Comparison of ENCODE assay signal across 1 cellular context in genomic region chr9:70485273-70485858, GRCh38.
TF ChIP-seq lines count a peak whose summit lies in the region.

No MANE protein-coding gene starts in this region.

TF ChIP-seq in K562, 482 proteins besides CTCF, POLR2A, EP300 and RAD21 (continued from another document and continues in another):
- TF ChIP-seq ZNF655 (CRISPR knock-in tag; IDR thresholded peaks at IDR 0.05) (no peak), MTF1 (CRISPR knock-in tag; IDR thresholded peaks at IDR 0.05; ENCODE audit: borderline replicate concordance) (no peak), MITF (IDR thresholded peaks at IDR 0.05) (no peak), ELK1 (CRISPR knock-in tag; IDR thresholded peaks at IDR 0.05) (no peak), E2F8 (IDR thresholded peaks at IDR 0.05; ENCODE audit: low read depth, partially characterized antibody) (peak; percentile 52), AFF4 (CRISPR knock-in tag; IDR thresholded peaks at IDR 0.05) (no peak), BRD4 (IDR thresholded peaks at IDR 0.05) (no peak), TCF3 (CRISPR knock-in tag; IDR thresholded peaks at IDR 0.05) (peak; percentile 95), MYBL2 (IDR thresholded peaks at IDR 0.05; ENCODE audit: low read depth) (no peak), MYBL2 (CRISPR knock-in tag; IDR thresholded peaks at IDR 0.05; ENCODE audit: borderline replicate concordance) (no peak), ZNF395 (CRISPR knock-in tag; IDR thresholded peaks at IDR 0.05) (peak; percentile 60; the same call in 1 of the 2 replicates), MTA3 (IDR thresholded peaks at IDR 0.05; ENCODE audit: borderline replicate concordance) (peak; percentile 80), ZBTB49 (CRISPR knock-in tag; IDR thresholded peaks at IDR 0.05; ENCODE audit: borderline replicate concordance) (no peak), TBL1XR1 (IDR thresholded peaks at IDR 0.05; ENCODE audit: low read length in 2 of 2) (peak; percentile 35 to 95; a peak in 2 of 4 replicates), MBD1 (CRISPR knock-in tag; IDR thresholded peaks at IDR 0.05) (no peak), ZNF644 (tag; IDR thresholded peaks at IDR 0.05; ENCODE audit: low read depth) (no peak), SIRT6 (IDR thresholded peaks at IDR 0.05; ENCODE audit: low read depth, low read length) (no peak), SP1 (CRISPR knock-in tag; IDR thresholded peaks at IDR 0.05) (peak; percentile 15; the same call in 1 of the 2 replicates), CBX1 (IDR thresholded peaks at IDR 0.05; ENCODE audit: low read depth) (no peak), HSF4 (CRISPR knock-in tag; IDR thresholded peaks at IDR 0.05; ENCODE audit: borderline replicate concordance) (no peak), NKRF (IDR thresholded peaks at IDR 0.05; ENCODE audit: borderline replicate concordance) (no peak), KAT2B (IDR thresholded peaks at IDR 0.05; ENCODE audit: low read depth, low read length) (no peak), ZBTB2 (IDR thresholded peaks at IDR 0.05) (no peak), ARHGAP35 (IDR thresholded peaks at IDR 0.05; ENCODE audit: partially characterized antibody) (no peak), U2AF2 (optimal IDR thresholded peaks at IDR 0.05; ENCODE audit: low read depth, low read length) (no peak), ZNF639 (CRISPR knock-in tag; conservative IDR thresholded peaks at IDR 0.05 in 1 of 2, IDR thresholded peaks at IDR 0.05 in 1 of 2) (peak in 1 of 2 experiments; percentile 72; a peak in 1 of 4 replicates), BRD9 (IDR thresholded peaks at IDR 0.05; ENCODE audit: low read depth, partially characterized antibody) (peak; percentile 75), POU5F1 (IDR thresholded peaks at IDR 0.05; ENCODE audit: borderline replicate concordance, low read depth, low read length, partially characterized antibody) (no peak), ZNF57 (CRISPR knock-in tag; IDR thresholded peaks at IDR 0.05) (no peak), SETDB1 (IDR thresholded peaks at IDR 0.05; ENCODE audit: low read length) (no peak), CSDE1 (IDR thresholded peaks at IDR 0.05) (no peak), EZH2 (IDR thresholded peaks at IDR 0.05; ENCODE audit: borderline replicate concordance, low read depth, low read length) (no peak), HMBOX1 (IDR thresholded peaks at IDR 0.05) (peak; percentile 47; the same call in 1 of the 2 replicates)
